In the genomic region with DNA sequence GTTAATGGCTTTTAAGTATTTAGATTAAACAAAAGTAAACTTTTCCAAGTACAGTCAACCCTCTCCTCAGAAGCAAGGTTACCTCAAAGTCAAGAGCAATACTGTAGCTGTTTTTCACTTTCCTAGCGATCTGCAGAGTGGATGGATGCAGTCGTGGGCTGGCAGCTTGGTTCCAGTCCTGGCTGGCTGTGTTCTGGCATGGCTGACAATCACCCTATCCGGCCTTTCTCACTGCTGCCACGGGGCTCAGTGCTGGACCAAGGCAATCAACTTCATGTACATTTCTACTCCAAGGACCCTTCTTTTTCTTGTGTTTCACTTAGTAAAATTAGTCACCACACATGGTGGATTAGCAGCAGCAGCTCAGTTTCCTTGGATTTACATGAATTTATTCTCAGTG, we compare ENCODE assay signal across 21 cellular contexts.
DNase-seq lines count a peak whose midpoint lies in the region; ATAC-seq, FAIRE-seq and TF ChIP-seq lines count a peak whose summit lies in the region.
"Had no signal": no experiment of that assay in that cellular context is flagged by ENCODE, and none has a peak within 500 bp of the region (broad histone marks: within the 10 kb centered on the region; RNA-seq: fewer than 3 reads in every experiment).

No MANE protein-coding gene starts in this region.

- H3K9me3 Mint-ChIP-seq in WTC11: peaks cover 16% of the 10 kb centered on the region
- peaks cover 2% of the 10 kb centered on the region for H3K9me3 Mint-ChIP-seq in stimulated activated memory B cell treated with anti-CD40 and anti-IgM and Interleukin-4, amounts not matched to agents 10 μg/mL and 1 μg/mL and 100 μg/mL, for 72 hours

- no peaks in the 10 kb centered on the region for H3K27me3 ChIP-seq in osteoblast (ENCODE audit: insufficient read depth, low read length)

- TF ChIP-seq POLR2A in GM12891 (IDR thresholded peaks at IDR 0.05; ENCODE audit: low read depth, low read length): no peak

- H4K20me1 ChIP-seq in osteoblast (ENCODE audit: insufficient read depth, low read length): no peaks in the 10 kb centered on the region

- H3K4me1 Mint-ChIP-seq in WTC11: no peaks in the 10 kb centered on the region
- H3K4me1 Mint-ChIP-seq in stimulated activated memory B cell treated with anti-CD40 and anti-IgM and Interleukin-4, amounts not matched to agents 10 μg/mL and 1 μg/mL and 100 μg/mL, for 72 hours: no peaks in the 10 kb centered on the region
- H3K4me1 Mint-ChIP-seq: CD14-positive monocyte had no signal

- peak overlapping the region; percentile 59 for H2AFZ ChIP-seq in osteoblast (ENCODE audit: low read length)
- H2AFZ ChIP-seq: PC-9 had no signal

- TF ChIP-seq CTCF in WTC11 (IDR thresholded peaks at IDR 0.05) (no peak), osteoblast (IDR thresholded peaks at IDR 0.05; ENCODE audit: extremely low read depth, low read depth, low read length) (no peak), GM10266 (IDR thresholded peaks at IDR 0.05; ENCODE audit: control insufficient read depth, insufficient read depth, low read depth, missing control alignments) (no peak)

- no peaks in the 10 kb centered on the region for H3K9me3 ChIP-seq in osteoblast (ENCODE audit: low read depth, low read length)

- H3K4me2 ChIP-seq in osteoblast (ENCODE audit: insufficient read depth, low read length): peak overlapping the region; percentile 3
- H3K4me2 ChIP-seq: PC-9 had no signal

- no peak overlapping the region for H3K4me3 ChIP-seq in osteoblast (ENCODE audit: insufficient read depth, low read length)
- H3K4me3 ChIP-seq: GM12878, PC-9 had no signal

- peaks cover 27% of the 10 kb centered on the region for H3K4me1 ChIP-seq in osteoblast (ENCODE audit: insufficient read depth, low read length)

- CTCF ChIA-PET in WTC11 (lab: Charles Lee): no interaction called here

- H3K79me2 ChIP-seq in osteoblast (ENCODE audit: insufficient read depth, low read length): no peaks in the 10 kb centered on the region

- H3K36me3 ChIP-seq in osteoblast (ENCODE audit: insufficient read depth, low read length): no peaks in the 10 kb centered on the region

- peak; percentile 65 for ATAC-seq in WTC11
- peak; percentile 51 for ATAC-seq in stimulated activated memory B cell treated with anti-CD40 and anti-IgM and Interleukin-4, amounts not matched to agents 10 μg/mL and 1 μg/mL and 100 μg/mL, for 72 hours
- ATAC-seq: GM12878, HepG2 had no signal

- H3K36me3 Mint-ChIP-seq in WTC11: no peaks in the 10 kb centered on the region
- H3K36me3 Mint-ChIP-seq in stimulated activated memory B cell treated with anti-CD40 and anti-IgM and Interleukin-4, amounts not matched to agents 10 μg/mL and 1 μg/mL and 100 μg/mL, for 72 hours: no peaks in the 10 kb centered on the region
- H3K36me3 Mint-ChIP-seq: CD14-positive monocyte had no signal

- POLR2A ChIA-PET in WTC11 (lab: Charles Lee): no interaction called here

- H3K27ac ChIP-seq in osteoblast (ENCODE audit: low read depth, low read length): peak overlapping the region; percentile 54
- H3K27ac ChIP-seq: PC-9, RWPE1 had no signal

- H3K27me3 Mint-ChIP-seq in WTC11 (ENCODE audit: low read depth): no peaks in the 10 kb centered on the region; the same call in 1 of the 2 replicates
- H3K27me3 Mint-ChIP-seq in stimulated activated memory B cell treated with anti-CD40 and anti-IgM and Interleukin-4, amounts not matched to agents 10 μg/mL and 1 μg/mL and 100 μg/mL, for 72 hours: no peaks in the 10 kb centered on the region

- H3K27ac Mint-ChIP-seq in WTC11: no peak overlapping the region
- no peak overlapping the region for H3K27ac Mint-ChIP-seq in stimulated activated memory B cell treated with anti-CD40 and anti-IgM and Interleukin-4, amounts not matched to agents 10 μg/mL and 1 μg/mL and 100 μg/mL, for 72 hours
- H3K27ac Mint-ChIP-seq: CD14-positive monocyte had no signal

- no peak overlapping the region for H3K4me3 Mint-ChIP-seq in WTC11
- no peak overlapping the region for H3K4me3 Mint-ChIP-seq in stimulated activated memory B cell treated with anti-CD40 and anti-IgM and Interleukin-4, amounts not matched to agents 10 μg/mL and 1 μg/mL and 100 μg/mL, for 72 hours
- H3K4me3 Mint-ChIP-seq: CD14-positive monocyte had no signal

- DNase-seq in HCEC 1CT: peak; percentile 3
- no peak for DNase-seq in WTC11 (ENCODE audit: low spot score)
- DNase-seq in osteoblast (ENCODE audit: insufficient read length, low spot score, missing footprints): no peak
- DNase-seq in stimulated activated naive CD4-positive, alpha-beta T cell treated with Interleukin-2 at 50 U/mL for 16 hours (lab: John Stamatoyannopoulos, UW): no peak
- DNase-seq in GM12891 (ENCODE audit: insufficient read length, low spot score): no peak
- DNase-seq in GM10266 (ENCODE audit: extremely low spot score): no peak
- DNase-seq: DMS153, GDM1, GOT3, KG1, MV-4-11, NCI-H187, NCI-H2107, NCI-H510A, NCI-H82, PC-9 had no signal

- no peak for FAIRE-seq in GM12891 (lab: Jason Lieb, UNC)
- FAIRE-seq: GM12878, HepG2 had no signal

TF ChIP-seq in WTC11, 78 proteins besides CTCF, POLR2A, EP300 and RAD21:
- TF ChIP-seq, protein P1, sequence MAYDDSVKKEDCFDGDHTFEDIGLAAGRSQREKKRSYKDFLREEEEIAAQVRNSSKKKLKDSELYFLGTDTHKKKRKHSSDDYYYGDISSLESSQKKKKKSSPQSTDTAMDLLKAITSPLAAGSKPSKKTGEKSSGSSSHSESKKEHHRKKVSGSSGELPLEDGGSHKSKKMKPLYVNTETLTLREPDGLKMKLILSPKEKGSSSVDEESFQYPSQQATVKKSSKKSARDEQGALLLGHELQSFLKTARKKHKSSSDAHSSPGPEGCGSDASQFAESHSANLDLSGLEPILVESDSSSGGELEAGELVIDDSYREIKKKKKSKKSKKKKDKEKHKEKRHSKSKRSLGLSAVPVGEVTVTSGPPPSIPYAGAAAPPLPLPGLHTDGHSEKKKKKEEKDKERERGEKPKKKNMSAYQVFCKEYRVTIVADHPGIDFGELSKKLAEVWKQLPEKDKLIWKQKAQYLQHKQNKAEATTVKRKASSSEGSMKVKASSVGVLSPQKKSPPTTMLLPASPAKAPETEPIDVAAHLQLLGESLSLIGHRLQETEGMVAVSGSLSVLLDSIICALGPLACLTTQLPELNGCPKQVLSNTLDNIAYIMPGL (CRISPR knock-in tag; IDR thresholded peaks at IDR 0.05): no peak
- TF ChIP-seq ZNF138 (CRISPR knock-in tag; conservative IDR thresholded peaks at IDR 0.05): no peak

TF ChIP-seq in GM12891, 5 proteins besides CTCF, POLR2A, EP300 and RAD21:
- TF ChIP-seq SPI1 (IDR thresholded peaks at IDR 0.05; ENCODE audit: low read depth, low read length) (no peak), PAX5 (IDR thresholded peaks at IDR 0.05; ENCODE audit: insufficient read depth, low read length, severe bottlenecking) (no peak), TAF1 (IDR thresholded peaks at IDR 0.05; ENCODE audit: low read depth, low read length) (no peak), POLR2AphosphoS5 (IDR thresholded peaks at IDR 0.05; ENCODE audit: low read depth, low read length) (no peak), POU2F2 (IDR thresholded peaks at IDR 0.05; ENCODE audit: low read depth, low read length) (no peak)
